ENCODE assay signal across 5 cellular contexts in the genomic region with DNA sequence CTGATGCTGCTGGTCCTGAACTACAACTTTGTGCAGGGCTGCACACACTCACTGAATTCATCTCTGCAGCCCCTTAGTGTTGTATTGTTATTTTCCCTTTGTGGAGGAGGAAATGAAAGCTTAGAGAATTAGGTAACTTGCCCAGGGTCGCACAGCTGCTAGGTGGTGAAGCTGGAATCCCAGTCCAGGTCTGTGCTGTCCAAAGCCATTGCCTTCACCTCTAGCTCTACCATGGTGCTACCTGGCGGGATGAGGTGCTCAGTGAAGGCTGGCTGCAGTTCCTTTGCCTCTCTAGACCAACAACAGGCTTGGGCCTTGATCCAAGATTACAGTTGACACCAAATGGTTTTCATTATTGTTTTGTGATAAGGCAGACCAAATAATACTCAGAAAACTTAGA.
"Had no signal": no experiment of that assay in that cellular context is flagged by ENCODE, and none has a peak within 500 bp of the region (broad histone marks: within the 10 kb centered on the region; RNA-seq: fewer than 3 reads in every experiment).

No MANE protein-coding gene starts in this region.

- H3K4me3 ChIP-seq: left lung had no signal

- H3K27ac ChIP-seq: left lung had no signal

- H3K27me3 ChIP-seq: left lung had no signal

- H3K9me3 ChIP-seq: left lung had no signal

- H3K36me3 ChIP-seq: left lung had no signal

- DNase-seq: effector CD4-positive, alpha-beta T cell; left lung; substantia nigra; T-helper 2 cell had no signal

- ATAC-seq: left lung; stimulated activated memory B cell treated with anti-CD40 and anti-IgM and Interleukin-4, amounts not matched to agents 10 μg/mL and 1 μg/mL and 100 μg/mL, for 72 hours had no signal
